Comparison of ENCODE assay signal across 16 cellular contexts in genomic region chr1:214349781-214350180, GRCh38.
A peak's percentile ranks its signal among the peaks of the same experiment; 100 is the strongest.
DNase-seq lines count a peak whose midpoint lies in the region; ATAC-seq, FAIRE-seq and TF ChIP-seq lines count a peak whose summit lies in the region.
"Had no signal": no experiment of that assay in that cellular context is flagged by ENCODE, and none has a peak within 500 bp of the region (broad histone marks: within the 10 kb centered on the region; RNA-seq: fewer than 3 reads in every experiment).

No MANE protein-coding gene starts in this region.

- TF ChIP-seq EP300 in stomach (IDR thresholded peaks at IDR 0.05), result no peak

- H3K36me3 Mint-ChIP-seq in HFFc6 (ENCODE audit: low read depth) (peaks cover 49% of the 10 kb centered on the region), astrocyte (ENCODE audit: low read depth, unreplicated experiment) (peaks cover 41% of the 10 kb centered on the region), glutamatergic neuron (ENCODE audit: unreplicated experiment) (peaks cover under 1% of the 10 kb centered on the region)

- no peak overlapping the region for H3K9ac ChIP-seq in astrocyte (ENCODE audit: low read length)
- no peak overlapping the region for H3K9ac ChIP-seq in mesendoderm (ENCODE audit: low read length)

- TF ChIP-seq CTCF in HFFc6 (IDR thresholded peaks at IDR 0.05) (no peak), astrocyte (IDR thresholded peaks at IDR 0.05; ENCODE audit: insufficient read depth, low read depth, low read length) (no peak), stomach (IDR thresholded peaks at IDR 0.05) (no peak), heart right ventricle (IDR thresholded peaks at IDR 0.05) (no peak), glutamatergic neuron (IDR thresholded peaks at IDR 0.05; ENCODE audit: partially characterized antibody, unreplicated experiment) (no peak)

- peaks cover 19% of the 10 kb centered on the region for H4K20me1 ChIP-seq in astrocyte (ENCODE audit: insufficient read depth, low read length)

- no peak overlapping the region for H3K4ac ChIP-seq in mesendoderm (ENCODE audit: low read depth, low read length)

- no peak overlapping the region for H2AFZ ChIP-seq in astrocyte (ENCODE audit: low read depth, low read length)

- no peak for TF ChIP-seq POLR2A in stomach (IDR thresholded peaks at IDR 0.05)

- H3K27ac ChIP-seq in astrocyte (ENCODE audit: low read depth, low read length) (no peak overlapping the region), mesendoderm (ENCODE audit: low read depth, low read length) (no peak overlapping the region), stomach (no peak overlapping the region), heart right ventricle (no peak overlapping the region)

- peaks cover 7% of the 10 kb centered on the region for H3K27me3 Mint-ChIP-seq in HFFc6 (ENCODE audit: insufficient read depth)
- no peaks in the 10 kb centered on the region for H3K27me3 Mint-ChIP-seq in astrocyte (ENCODE audit: low read depth, unreplicated experiment)
- H3K27me3 Mint-ChIP-seq in glutamatergic neuron (ENCODE audit: unreplicated experiment), result no peaks in the 10 kb centered on the region
- H3K27me3 Mint-ChIP-seq: CD8-positive, alpha-beta memory T cell; central memory CD8-positive, alpha-beta T cell had no signal

- H3K9me3 Mint-ChIP-seq in HFFc6 (no peaks in the 10 kb centered on the region), astrocyte (ENCODE audit: unreplicated experiment) (no peaks in the 10 kb centered on the region), glutamatergic neuron (ENCODE audit: unreplicated experiment) (no peaks in the 10 kb centered on the region)

- H3K9me3 ChIP-seq in astrocyte (ENCODE audit: insufficient read depth, low read depth, low read length) (no peaks in the 10 kb centered on the region), stomach (peaks cover 0 to 6% (median 0%) of the 10 kb centered on the region in 4 donors), heart right ventricle (peaks cover 0 to 9% (median 0%) of the 10 kb centered on the region in 11 donors)

- H3K4me3 Mint-ChIP-seq in HFFc6 (no peak overlapping the region; the same call in 1 of the 2 replicates), astrocyte (ENCODE audit: unreplicated experiment) (no peak overlapping the region), glutamatergic neuron (ENCODE audit: unreplicated experiment) (no peak overlapping the region)
- H3K4me3 Mint-ChIP-seq: CD8-positive, alpha-beta memory T cell; central memory CD8-positive, alpha-beta T cell; neural crest cell had no signal

- no peak overlapping the region for H4K8ac ChIP-seq in mesendoderm (ENCODE audit: low read depth, low read length)

- no peak overlapping the region for H4K5ac ChIP-seq in mesendoderm (ENCODE audit: low read length)

- H3K4me2 ChIP-seq in astrocyte (ENCODE audit: low read length) (peak overlapping the region; percentile 33), mesendoderm (ENCODE audit: low read length) (no peak overlapping the region)

- intact Hi-C loops in stomach (cut with DNase I; ENCODE audit: low total_unique reads), result no loop called here
- intact Hi-C loops in heart right ventricle (cut with DNase I), result no loop called here

- DNase-seq in ACHN (peak; percentile 22), HFFc6 (peak; percentile 28), astrocyte (ENCODE audit: low read depth) (peak; percentile 66), mesendoderm (peak; percentile 88), stomach (no peak), heart right ventricle (no peak), T-helper 9 cell (no peak), glutamatergic neuron (no peak)
- DNase-seq: activated CD4-positive, alpha-beta T cell treated with anti-CD3 and anti-CD28 coated beads for 4 hours; amniotic stem cell; CD8-positive, alpha-beta memory T cell; midbrain; NCI-H1436 treated with DMSO at 0.1 percent for 48 hours had no signal

- in situ Hi-C loops in ACHN (cut with HindIII; ENCODE audit: low pct_ligation_motif_present, low pct_unique_long_range_greater_than_20kb, low sequenced_read_pairs), result loop anchor here (25.0 kb wide), 1 partner anchor 238 kb away; no protein-coding TSS in a partner anchor

- no peak overlapping the region for H3K56ac ChIP-seq in mesendoderm (ENCODE audit: low read length)

- no CpG with 5 or more reads among the region's 2 CpGs for WGBS in mesendoderm (ENCODE audit: extremely low coverage, insufficient coverage, low lambda C conversion rate)
- WGBS in stomach, 5 donors, result 91 to 97% (median 96%) methylated on average over 2 of the region's 2 CpGs
- WGBS in heart right ventricle, 2 donors, result 90 to 94% methylated on average over 2 of the region's 2 CpGs

- peaks cover 27% of the 10 kb centered on the region for H3K4me1 Mint-ChIP-seq in HFFc6 (ENCODE audit: low read depth)
- H3K4me1 Mint-ChIP-seq in astrocyte (ENCODE audit: low read depth, unreplicated experiment), result peaks cover 27% of the 10 kb centered on the region
- H3K4me1 Mint-ChIP-seq in glutamatergic neuron (ENCODE audit: low read depth, unreplicated experiment), result no peaks in the 10 kb centered on the region
- H3K4me1 Mint-ChIP-seq: CD8-positive, alpha-beta memory T cell; central memory CD8-positive, alpha-beta T cell had no signal

- H3K23ac ChIP-seq in mesendoderm (ENCODE audit: low read length), result no peak overlapping the region

- H2BK5ac ChIP-seq in mesendoderm (ENCODE audit: low read length), result no peak overlapping the region

- H3K79me2 ChIP-seq in astrocyte (ENCODE audit: insufficient read depth, low read length) (peaks cover 4% of the 10 kb centered on the region), mesendoderm (ENCODE audit: control insufficient read depth, insufficient read depth, low read length) (no peaks in the 10 kb centered on the region)

- H2BK120ac ChIP-seq in mesendoderm (ENCODE audit: low read depth, low read length), result no peak overlapping the region

- H3K4me1 ChIP-seq in astrocyte (ENCODE audit: insufficient read depth, low read length), result peaks cover 5% of the 10 kb centered on the region
- H3K4me1 ChIP-seq in mesendoderm (ENCODE audit: control insufficient read depth, low read depth, low read length), result no peaks in the 10 kb centered on the region
- H3K4me1 ChIP-seq in stomach, result no peaks in the 10 kb centered on the region
- peaks cover 0 to 28% (median 9%) of the 10 kb centered on the region in 9 donors for H3K4me1 ChIP-seq in heart right ventricle

- FAIRE-seq in astrocyte (lab: Jason Lieb, UNC), result no peak
- FAIRE-seq: TTC549 had no signal

- H3K27ac Mint-ChIP-seq in HFFc6, result peak overlapping the region; percentile 22
- H3K27ac Mint-ChIP-seq in astrocyte (ENCODE audit: unreplicated experiment), result peak overlapping the region; percentile 41
- no peak overlapping the region for H3K27ac Mint-ChIP-seq in glutamatergic neuron (ENCODE audit: unreplicated experiment)

- H3K79me1 ChIP-seq in mesendoderm (ENCODE audit: low read length), result no peaks in the 10 kb centered on the region

- no peak overlapping the region for H3K4me3 ChIP-seq in astrocyte (ENCODE audit: insufficient read depth, low read depth, low read length)
- H3K4me3 ChIP-seq in mesendoderm (ENCODE audit: low read length), result no peak overlapping the region
- no peak overlapping the region for H3K4me3 ChIP-seq in stomach
- H3K4me3 ChIP-seq in heart right ventricle, result no peak overlapping the region

- no peak for ATAC-seq in heart right ventricle

- H3K18ac ChIP-seq in mesendoderm (ENCODE audit: low read length), result no peak overlapping the region

- no peak overlapping the region for H2BK15ac ChIP-seq in mesendoderm (replicated peaks; ENCODE audit: low read depth)

- H3K36me3 ChIP-seq in astrocyte (ENCODE audit: insufficient read depth, low read length) (peaks cover 49% of the 10 kb centered on the region), mesendoderm (ENCODE audit: control insufficient read depth, insufficient read depth, low read length) (peaks cover 6% of the 10 kb centered on the region), stomach (peaks cover 0 to 51% (median 28%) of the 10 kb centered on the region in 4 donors), heart right ventricle (peaks cover 0 to 48% (median 0%) of the 10 kb centered on the region in 9 donors)

- no peaks in the 10 kb centered on the region for H3K27me3 ChIP-seq in astrocyte (ENCODE audit: insufficient read depth, low read length)
- no peaks in the 10 kb centered on the region for H3K27me3 ChIP-seq in mesendoderm (ENCODE audit: insufficient read depth, low read length, poor library complexity)
- H3K27me3 ChIP-seq in stomach, result no peaks in the 10 kb centered on the region
- H3K27me3 ChIP-seq in heart right ventricle, result no peaks in the 10 kb centered on the region

- no peak overlapping the region for H2AK5ac ChIP-seq in mesendoderm (ENCODE audit: low read length)

Comparison
In these comparisons a context has a peak if more than half of its experiments do, and no peak if none do; other contexts are left out.
1. DNase-seq: peak in ACHN (single experiment), HFFc6 (single experiment), astrocyte (single experiment) and mesendoderm (single experiment); none in stomach (single experiment), heart right ventricle (0 of 2), T-helper 9 cell (single experiment) and glutamatergic neuron (single experiment).